ENCODE assay signal across 1 cellular context in the genomic region with DNA sequence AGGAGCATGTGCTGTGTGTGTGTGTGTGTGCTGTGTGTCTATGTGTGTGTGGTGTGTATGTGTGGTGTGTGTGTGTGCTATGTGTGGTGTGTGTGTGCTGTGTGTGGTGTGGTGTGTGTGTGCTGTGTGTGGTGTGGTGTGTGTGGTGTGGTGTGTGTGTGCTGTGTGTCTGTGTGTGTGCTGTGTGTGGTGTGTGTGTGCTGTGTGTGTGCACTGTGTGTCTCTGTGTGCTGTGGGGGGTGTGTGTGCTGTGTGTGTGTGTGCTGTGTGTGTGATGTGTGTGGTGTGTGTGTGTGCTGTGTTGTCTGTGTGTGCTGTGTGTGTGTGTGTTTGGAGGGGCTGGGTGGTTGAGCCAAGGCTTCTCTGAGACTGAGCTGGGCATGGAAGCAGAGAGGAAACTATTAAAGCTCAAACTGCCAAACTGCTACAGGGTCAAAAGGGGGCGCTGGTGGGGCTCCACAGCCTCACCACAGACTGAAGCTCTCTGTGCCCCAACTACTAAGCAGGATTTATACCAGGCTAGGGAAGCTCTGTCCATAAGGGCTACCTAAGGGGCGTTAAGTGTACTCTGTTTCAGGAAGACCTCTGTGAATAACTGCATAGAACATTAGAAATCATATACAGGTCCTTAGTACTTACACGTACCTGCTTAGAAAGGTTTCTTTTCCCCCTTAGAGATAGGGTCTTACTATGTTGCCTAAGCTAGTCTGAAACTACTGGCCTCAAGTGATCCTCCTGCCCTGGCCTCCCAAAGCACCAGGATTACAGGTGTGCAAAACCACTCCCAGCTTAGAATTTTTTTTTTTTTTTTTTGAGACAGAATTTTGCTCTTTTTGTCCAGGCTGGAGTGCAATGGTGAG.
TF ChIP-seq lines count a peak whose summit lies in the region.

No MANE protein-coding gene starts in this region.

TF ChIP-seq in H1, 55 proteins besides CTCF, POLR2A, EP300 and RAD21:
- no peak for TF ChIP-seq CBX5 (IDR thresholded peaks at IDR 0.05; ENCODE audit: low read depth, low read length)
- 0 out of 2 replicates have a peak, but pooled peaks have one; percentile 29 for TF ChIP-seq YY1 (IDR thresholded peaks at IDR 0.05; ENCODE audit: low read depth, low read length)
- no peak for TF ChIP-seq CEBPB (IDR thresholded peaks at IDR 0.05; ENCODE audit: low read depth, low read length)
- TF ChIP-seq CBX8 (IDR thresholded peaks at IDR 0.05; ENCODE audit: borderline replicate concordance, low read depth, low read length), result no peak
- TF ChIP-seq RXRA (IDR thresholded peaks at IDR 0.05; ENCODE audit: insufficient read depth, low read depth, low read length), result 0 out of 2 replicates have a peak, but pooled peaks have one; percentile 11
- TF ChIP-seq SP2 (IDR thresholded peaks at IDR 0.05; ENCODE audit: low read length), result no peak
